Comparison of ENCODE assay signal across 8 cellular contexts in genomic region chr14:77043177-77043983, GRCh38. TPM values are rescaled to one million over a fixed set of nuclear protein-coding genes. Genes with fewer than 3 reads are reported as not detected.
DNase-seq lines count a peak whose midpoint lies in the region; ATAC-seq and TF ChIP-seq lines count a peak whose summit lies in the region.

No MANE protein-coding gene starts in this region.

- no peaks in the 10 kb centered on the region for H3K36me3 ChIP-seq in psoas muscle (ENCODE audit: insufficient read depth in 1 of 2, low read depth in 1 of 2)

- H3K27me3 Mint-ChIP-seq in activated naive CD4-positive, alpha-beta T cell treated with anti-CD3 and anti-CD28 coated beads, Interleukin-2, amount 10 ng/mL, durations not matched to agents 7 days and 5 days: peaks cover 11% of the 10 kb centered on the region

- H3K4me1 ChIP-seq in psoas muscle: peaks cover 69% of the 10 kb centered on the region

- peak overlapping the region; percentile 1 for H3K4me3 Mint-ChIP-seq in activated naive CD4-positive, alpha-beta T cell treated with anti-CD3 and anti-CD28 coated beads, Interleukin-2, amount 10 ng/mL, durations not matched to agents 7 days and 5 days

- intact Hi-C loops in head of caudate nucleus (cut with DNase I) (no loop called here), psoas muscle (cut with DNase I) (loop anchor here in 1 of 2 donors (5.0 kb wide), 1 partner anchor 126 kb away; no protein-coding TSS in a partner anchor)

- no peaks in the 10 kb centered on the region for H3K27me3 ChIP-seq in psoas muscle (ENCODE audit: insufficient read depth in 3 of 3, low read length in 2 of 3)

- peak overlapping the region; percentile 57 for H3K27ac Mint-ChIP-seq in activated naive CD4-positive, alpha-beta T cell treated with anti-CD3 and anti-CD28 coated beads, Interleukin-2, amount 10 ng/mL, durations not matched to agents 7 days and 5 days

- CTCF ChIA-PET in activated naive CD4-positive, alpha-beta T cell treated with anti-CD3 and anti-CD28 coated beads, Interleukin-2, amount 10 ng/mL, durations not matched to agents 7 days and 5 days (lab: Charles Lee): interaction anchor here (1.4 to 5.9 kb wide), 12 partner anchors 10 to 168 kb away, joined by 4 to 32 read pairs (median 8); partner anchors contain the start of gene IRF2BPL

- ATAC-seq in psoas muscle: peak in 3 of 4 donors; percentile 7 to 33 (median 18)
- ATAC-seq in HG03460 (IDR thresholded peaks at IDR 0.05; ENCODE audit: unreplicated experiment): no peak
- ATAC-seq in GM21381 (IDR thresholded peaks at IDR 0.05; ENCODE audit: unreplicated experiment): no peak

- peak; percentile 67 for DNase-seq in Daoy (ENCODE audit: low read depth)
- DNase-seq in NCI-H2171 treated with DMSO at 0.1 percent for 48 hours (lab: John Stamatoyannopoulos, UW): peak; percentile 71
- DNase-seq in activated naive CD4-positive, alpha-beta T cell treated with anti-CD3 and anti-CD28 coated beads, Interleukin-2, amount 10 ng/mL, durations not matched to agents 7 days and 5 days: peak; percentile 55
- DNase-seq in head of caudate nucleus: peak in 27 of 42 donors; percentile 37 to 89 (median 70)
- peak; percentile 54 to 68 for DNase-seq in psoas muscle
- no peak for DNase-seq in NCI-H1930 (lab: John Stamatoyannopoulos, UW)

- no peak for TF ChIP-seq CTCF in psoas muscle (IDR thresholded peaks at IDR 0.05)

- peaks cover 85% of the 10 kb centered on the region for H3K4me1 Mint-ChIP-seq in activated naive CD4-positive, alpha-beta T cell treated with anti-CD3 and anti-CD28 coated beads, Interleukin-2, amount 10 ng/mL, durations not matched to agents 7 days and 5 days

- WGBS in psoas muscle, 3 donors: 26 to 34% (median 33%) methylated on average over 10 of the region's 10 CpGs

- peak overlapping the region; percentile 9 for H3K4me3 ChIP-seq in psoas muscle

- H3K9me3 Mint-ChIP-seq in activated naive CD4-positive, alpha-beta T cell treated with anti-CD3 and anti-CD28 coated beads, Interleukin-2, amount 10 ng/mL, durations not matched to agents 7 days and 5 days: no peaks in the 10 kb centered on the region

- no peaks in the 10 kb centered on the region for H3K9me3 ChIP-seq in psoas muscle

- peak overlapping the region; percentile 95 for H3K27ac ChIP-seq in psoas muscle

- H3K36me3 Mint-ChIP-seq in activated naive CD4-positive, alpha-beta T cell treated with anti-CD3 and anti-CD28 coated beads, Interleukin-2, amount 10 ng/mL, durations not matched to agents 7 days and 5 days: no peaks in the 10 kb centered on the region

RNA-seq across cellular contexts. Expression of gene IRF2BPL, which starts 14.9 kb away (rescaled TPM):
- 28.6 and 31.5 TPM in 2 replicates for total RNA-seq in Daoy (2014; rRNA removed; shearing (Covaris generic))
- 10 to 100 TPM in 3 of 4 donors, 1 to 10 TPM in 1; 9.7 to 26.3 (median 21.7) TPM for total RNA-seq in psoas muscle
- 1 to 10 TPM; 3.8 to 9.5 (median 4.4) TPM for polyA plus RNA-seq in psoas muscle

RNA-seq across cellular contexts. Expression of gene CIPC, which starts 54.7 kb away (rescaled TPM):
- 12.7 and 15.6 TPM in 2 replicates for total RNA-seq in Daoy (2014; rRNA removed; shearing (Covaris generic))
- total RNA-seq in psoas muscle: 100 to 1,000 TPM in 3 of 4 donors, 10 to 100 TPM in 1; 83.8 to 133 (median 112) TPM
- polyA plus RNA-seq in psoas muscle: 100 to 1,000 TPM in 1 of 3 donors, 10 to 100 TPM in 2; 23.1 to 116 (median 54.9) TPM

Comparison
In these comparisons a context has a peak if more than half of its experiments do, and no peak if none do; other contexts are left out.
1. DNase-seq: peak in Daoy (single experiment), NCI-H2171 treated with DMSO at 0.1 percent for 48 hours (single experiment), activated naive CD4-positive, alpha-beta T cell treated with anti-CD3 and anti-CD28 coated beads, Interleukin-2, amount 10 ng/mL, durations not matched to agents 7 days and 5 days (single experiment), head of caudate nucleus (27 of 42) and psoas muscle (2 of 2); none in NCI-H1930 (0 of 2).
2. ATAC-seq: peak in psoas muscle (3 of 4); none in HG03460 (single experiment) and GM21381 (single experiment).